ENCODE assay signal across 16 cellular contexts in genomic region chr20:3273371-3273770, GRCh38. TPM values are rescaled to one million over a fixed set of nuclear protein-coding genes. Genes with fewer than 3 reads are reported as not detected.
DNase-seq lines count a peak whose midpoint lies in the region; TF ChIP-seq lines count a peak whose summit lies in the region.
"Had no signal": no experiment of that assay in that cellular context is flagged by ENCODE, and none has a peak within 500 bp of the region (broad histone marks: within the 10 kb centered on the region; RNA-seq: fewer than 3 reads in every experiment).

No MANE protein-coding gene starts in this region.

- H3K36me3 ChIP-seq in HEK293 (ENCODE audit: control insufficient read depth in 2 of 2, insufficient read depth in 1 of 2, low read length in 2 of 2) (peaks cover 9 to 15% of the 10 kb centered on the region in 2 experiments; a peak in 2 of 3 replicates), endodermal cell (ENCODE audit: control insufficient read depth, insufficient read depth, low read length) (peaks cover 38% of the 10 kb centered on the region), esophagus muscularis mucosa (peaks cover 23 to 98% (median 81%) of the 10 kb centered on the region in 4 donors)

- no peaks in the 10 kb centered on the region for H3K9me3 ChIP-seq in HEK293 (ENCODE audit: control insufficient read depth, insufficient read depth, low read depth, low read length)
- H3K9me3 ChIP-seq in endodermal cell (ENCODE audit: control insufficient read depth, low read length) = no peaks in the 10 kb centered on the region
- H3K9me3 ChIP-seq in esophagus muscularis mucosa = no peaks in the 10 kb centered on the region
- H3K9me3 ChIP-seq: BLaER1, Caco-2 had no signal

- DNase-seq in endodermal cell = no peak
- DNase-seq in nephron progenitor cell = no peak
- DNase-seq in KBM-7 = no peak
- DNase-seq in central memory CD4-positive, alpha-beta T cell = no peak
- DNase-seq in esophagus muscularis mucosa (ENCODE audit: extremely low spot score) = no peak
- DNase-seq: Caco-2; CD4-positive, CD25-positive, alpha-beta regulatory T cell; CD8-positive, alpha-beta T cell; DMS153; DND-41; H7; HCEC 1CT had no signal

- intact Hi-C loops in esophagus muscularis mucosa (cut with DNase I) = no loop called here

- TF ChIP-seq CTCF in HEK293 (tag by site-specific recombination; IDR thresholded peaks at IDR 0.05) (no peak), endodermal cell (conservative IDR thresholded peaks at IDR 0.05) (no peak), nephron progenitor cell (IDR thresholded peaks at IDR 0.05) (no peak), esophagus muscularis mucosa (IDR thresholded peaks at IDR 0.05) (no peak)

- H3K9me3 Mint-ChIP-seq in endodermal cell (no peaks in the 10 kb centered on the region), nephron progenitor cell (no peaks in the 10 kb centered on the region)
- H3K9me3 Mint-ChIP-seq: CD4-positive, CD25-positive, alpha-beta regulatory T cell; CD8-positive, alpha-beta T cell had no signal

- H3K36me3 Mint-ChIP-seq in endodermal cell (ENCODE audit: low read depth) = peaks cover 45% of the 10 kb centered on the region
- H3K36me3 Mint-ChIP-seq in nephron progenitor cell (ENCODE audit: low read depth) = peaks cover 20% of the 10 kb centered on the region

- no peak overlapping the region for H3K4me3 Mint-ChIP-seq in endodermal cell
- H3K4me3 Mint-ChIP-seq in nephron progenitor cell = no peak overlapping the region
- H3K4me3 Mint-ChIP-seq: B cell; CD4-positive, CD25-positive, alpha-beta regulatory T cell; CD8-positive, alpha-beta T cell had no signal

- H3K27me3 ChIP-seq in endodermal cell (ENCODE audit: control insufficient read depth, insufficient read depth, low read length, poor library complexity, severe bottlenecking) (no peaks in the 10 kb centered on the region), esophagus muscularis mucosa (no peaks in the 10 kb centered on the region)
- H3K27me3 ChIP-seq: BLaER1 had no signal

- no peak for TF ChIP-seq EP300 in esophagus muscularis mucosa (IDR thresholded peaks at IDR 0.05)

- H3K27ac ChIP-seq in HEK293 (ENCODE audit: extremely low read depth, low read depth, low read length) = no peak overlapping the region
- H3K27ac ChIP-seq in endodermal cell (ENCODE audit: low read depth, low read length) = no peak overlapping the region
- H3K27ac ChIP-seq in esophagus muscularis mucosa (replicated peaks in 1 of 4) = no peak overlapping the region
- H3K27ac ChIP-seq: BLaER1, C4-2B had no signal

- H3K27ac Mint-ChIP-seq in endodermal cell (peak overlapping the region; percentile 35), nephron progenitor cell (peak overlapping the region; percentile 13)
- H3K27ac Mint-ChIP-seq: B cell; CD8-positive, alpha-beta T cell had no signal

- H3K4me3 ChIP-seq in HEK293 (ENCODE audit: low read depth, low read length) (no peak overlapping the region), endodermal cell (ENCODE audit: low read length) (no peak overlapping the region), esophagus muscularis mucosa (no peak overlapping the region)
- H3K4me3 ChIP-seq: BLaER1 had no signal

- no peak overlapping the region for H3K9ac ChIP-seq in endodermal cell (ENCODE audit: extremely low read depth, low read length, poor library complexity, severe bottlenecking)
- H3K9ac ChIP-seq: BLaER1 had no signal

- H3K27me3 Mint-ChIP-seq in endodermal cell (ENCODE audit: insufficient read depth) = no peaks in the 10 kb centered on the region
- H3K27me3 Mint-ChIP-seq in nephron progenitor cell (ENCODE audit: low read depth, poor library complexity) = no peaks in the 10 kb centered on the region
- H3K27me3 Mint-ChIP-seq: B cell; CD4-positive, CD25-positive, alpha-beta regulatory T cell had no signal

- CTCF ChIA-PET in HEK293 (lab: Yijun Ruan, JAX) = interaction anchor here (1.3 to 2.2 kb wide), 3 partner anchors 9 to 43 kb away, joined by 4 to 9 read pairs (median 6); no protein-coding TSS in a partner anchor

- 94% methylated on average over 4 of the region's 4 CpGs; no CpG with 5 or more reads in 1 of the 2 experiments for WGBS in endodermal cell (ENCODE audit: insufficient coverage in 1 of 2, insufficient read length in 1 of 2), 2 experiments
- WGBS in esophagus muscularis mucosa = 93% methylated on average over 4 of the region's 4 CpGs

- H3K4me1 Mint-ChIP-seq in endodermal cell (peaks cover 20% of the 10 kb centered on the region), nephron progenitor cell (peaks cover 10% of the 10 kb centered on the region)
- H3K4me1 Mint-ChIP-seq: B cell; CD4-positive, CD25-positive, alpha-beta regulatory T cell had no signal

- TF ChIP-seq POLR2A in esophagus muscularis mucosa (IDR thresholded peaks at IDR 0.05; ENCODE audit: low read depth) = no peak

- H3K4me1 ChIP-seq in HEK293 (ENCODE audit: control insufficient read depth, insufficient read depth, low read length) (no peaks in the 10 kb centered on the region), endodermal cell (ENCODE audit: control insufficient read depth, insufficient read depth, low read length) (peaks cover 3% of the 10 kb centered on the region), esophagus muscularis mucosa (peaks cover 0 to 3% (median 0%) of the 10 kb centered on the region in 4 donors)
- H3K4me1 ChIP-seq: BLaER1, Caco-2 had no signal

- POLR2A ChIA-PET in HEK293 (lab: Yijun Ruan, JAX) = no interaction called here

- in situ Hi-C loops in KBM-7 (cut with MboI; ENCODE audit: low pct_unique_long_range_greater_than_20kb, low sequenced_read_pairs) = no loop called here

TF ChIP-seq in HEK293, 187 proteins besides CTCF, POLR2A, EP300 and RAD21:
- TF ChIP-seq ZNF776 (tag by site-specific recombination; IDR thresholded peaks at IDR 0.05; ENCODE audit: borderline replicate concordance) = no peak
- no peak for TF ChIP-seq PBX3 (CRISPR knock-in tag; IDR thresholded peaks at IDR 0.05)
- TF ChIP-seq SALL2 (tag by site-specific recombination; IDR thresholded peaks at IDR 0.05; ENCODE audit: borderline replicate concordance) = no peak
- TF ChIP-seq KLF10 (tag by site-specific recombination; IDR thresholded peaks at IDR 0.05) = no peak
- no peak for TF ChIP-seq ZFP3 (tag by site-specific recombination; IDR thresholded peaks at IDR 0.05; ENCODE audit: low read depth)
- no peak for TF ChIP-seq ZBTB20 (tag by site-specific recombination; IDR thresholded peaks at IDR 0.05)
- peak; percentile 65 for TF ChIP-seq ZNF341 (tag by site-specific recombination; IDR thresholded peaks at IDR 0.05; ENCODE audit: low read depth)
- TF ChIP-seq ZNF561 (tag by site-specific recombination; IDR thresholded peaks at IDR 0.05; ENCODE audit: borderline replicate concordance) = no peak
- no peak for TF ChIP-seq ZNF777 (tag by site-specific recombination; IDR thresholded peaks at IDR 0.05; ENCODE audit: borderline replicate concordance)
TF ChIP-seq in HEK293: peak in this region for 1.

RNA-seq across cellular contexts. Expression of gene SLC4A11, which starts 34.4 kb away (rescaled TPM):
- 10 to 100 TPM in 1 of 2 donors, 1 to 10 TPM in 1; 3.8 to 12.4 TPM for total RNA-seq in endodermal cell
- 2.7 TPM for polyA plus RNA-seq in endodermal cell (2013, experiment 1 of 2)
- polyA plus RNA-seq in endodermal cell (2013, experiment 2 of 2) = 2.3 TPM
- under 1 TPM in 2 of 4 donors, not detected in 2; 0.11 to 0.32 TPM for total RNA-seq in esophagus muscularis mucosa
